18 cellular contexts compared by ENCODE assay signal in the genomic region with DNA sequence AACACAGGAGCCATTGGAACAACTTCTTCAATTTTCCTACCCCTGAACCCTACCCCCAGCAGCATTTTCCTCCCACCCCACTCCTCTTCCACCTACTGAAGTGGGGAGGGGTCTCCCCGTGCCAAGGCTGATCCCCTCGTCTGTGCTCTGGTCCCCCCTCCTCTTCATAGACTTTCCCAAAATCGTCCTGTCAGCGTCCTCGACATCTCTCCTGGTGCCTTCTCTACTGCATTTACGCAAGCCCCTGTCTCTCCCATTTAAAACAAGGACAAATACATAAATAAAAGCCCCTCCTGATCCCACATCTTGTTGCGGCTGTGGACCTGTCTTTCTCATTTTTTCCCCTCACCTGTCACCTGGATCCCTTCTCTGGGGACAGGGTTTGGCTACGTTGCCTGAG. TPM values are rescaled to one million over a fixed set of nuclear protein-coding genes. Genes with fewer than 3 reads are reported as not detected.
"Had no signal": no experiment of that assay in that cellular context is flagged by ENCODE, and none has a peak within 500 bp of the region (broad histone marks: within the 10 kb centered on the region; RNA-seq: fewer than 3 reads in every experiment).

No MANE protein-coding gene starts in this region.

- H3K4me3 ChIP-seq: coronary artery, gastroesophageal sphincter, heart left ventricle, spleen had no signal

- H2AFZ ChIP-seq: parathyroid adenoma had no signal

- H3K79me2 ChIP-seq: parathyroid adenoma had no signal

- H3K36me3 ChIP-seq: brain microvascular endothelial cell, WERI-Rb-1 had no signal

- H3K4me3 Mint-ChIP-seq: activated CD8-positive, alpha-beta memory T cell treated with anti-CD3 and anti-CD28 coated beads, Interleukin-2, amount 10 ng/mL, durations not matched to agents 7 days and 5 days; T-helper 1 cell treated with Interleukin-12 subunit alpha and Interleukin-12 subunit beta and Interleukin-4 antibody, amounts not matched to agents 30 μg/mL and 1 μg/mL, for 36 hours had no signal

- DNase-seq: activated CD4-positive, alpha-beta T cell treated with anti-CD3 and anti-CD28 coated beads, Interleukin-2, amount 50 U/mL, for 4 hours; activated CD8-positive, alpha-beta memory T cell treated with anti-CD3 and anti-CD28 coated beads, Interleukin-2, amount 10 ng/mL, durations not matched to agents 7 days and 5 days; activated naive CD4-positive, alpha-beta T cell; aorta; brain microvascular endothelial cell; left ventricle myocardium superior; spleen; stimulated activated naive CD4-positive, alpha-beta T cell; WERI-Rb-1 had no signal

- H3K27me3 ChIP-seq: brain microvascular endothelial cell, gastroesophageal sphincter, heart left ventricle, neutrophil, spleen had no signal

- H3K27ac ChIP-seq: brain microvascular endothelial cell, coronary artery, gastroesophageal sphincter, heart left ventricle, neutrophil, parathyroid adenoma, spleen, WERI-Rb-1 had no signal

- H3K27ac Mint-ChIP-seq: activated CD8-positive, alpha-beta memory T cell treated with anti-CD3 and anti-CD28 coated beads, Interleukin-2, amount 10 ng/mL, durations not matched to agents 7 days and 5 days; T-helper 1 cell treated with Interleukin-12 subunit alpha and Interleukin-12 subunit beta and Interleukin-4 antibody, amounts not matched to agents 30 μg/mL and 1 μg/mL, for 36 hours had no signal

- H3K4me1 ChIP-seq: gastroesophageal sphincter, parathyroid adenoma had no signal

- H3K9me3 Mint-ChIP-seq: T-helper 1 cell treated with Interleukin-12 subunit alpha and Interleukin-12 subunit beta and Interleukin-4 antibody, amounts not matched to agents 30 μg/mL and 1 μg/mL, for 36 hours had no signal

- H3K9ac ChIP-seq: parathyroid adenoma had no signal

- H3K27me3 Mint-ChIP-seq: activated CD8-positive, alpha-beta memory T cell treated with anti-CD3 and anti-CD28 coated beads, Interleukin-2, amount 10 ng/mL, durations not matched to agents 7 days and 5 days had no signal

- H3K9me3 ChIP-seq: gastroesophageal sphincter, heart left ventricle, neutrophil, spleen had no signal

RNA-seq across cellular contexts. Expression of a gene that starts 42.2 kb away (rescaled TPM):
- total RNA-seq: activated CD8-positive, alpha-beta memory T cell treated with anti-CD3 and anti-CD28 coated beads, Interleukin-2, amount 10 ng/mL, durations not matched to agents 7 days and 5 days; aorta; esophagus mucosa; heart left ventricle; left ventricle myocardium superior; myocyte; spleen; ureter had no signal
- polyA plus RNA-seq: aorta, heart left ventricle, spleen had no signal
